8 cellular contexts compared by ENCODE assay signal in genomic region chr17:50345443-50346312, GRCh38. TPM values are rescaled to one million over a fixed set of nuclear protein-coding genes. Genes with fewer than 3 reads are reported as not detected.
DNase-seq lines count a peak whose midpoint lies in the region; ATAC-seq and TF ChIP-seq lines count a peak whose summit lies in the region.

XYLT2 (plus strand) TSS chr17:50346126; CDS start chr17:50346141, 15 bp downstream.

- peak within 1 kb of the TSS; percentile 80 for H3K4me3 ChIP-seq in HAP-1
- peak within 1 kb of the TSS; percentile 86 for H3K4me3 ChIP-seq in thoracic aorta

- H3K36me3 Mint-ChIP-seq in osteocyte (ENCODE audit: unreplicated experiment): no peaks in the 10 kb centered on the region

- H3K9me3 Mint-ChIP-seq in osteocyte (ENCODE audit: unreplicated experiment): no peaks in the 10 kb centered on the region

- H3K4me1 ChIP-seq in HAP-1 (peaks cover 11% of the 10 kb centered on the region), thoracic aorta (ENCODE audit: control insufficient read depth in 1 of 2, low read depth in 2 of 2) (peaks cover 13 to 28% of the 10 kb centered on the region in 2 donors)

- no peak for TF ChIP-seq CTCF in osteocyte (IDR thresholded peaks at IDR 0.05)
- TF ChIP-seq CTCF in thoracic aorta (IDR thresholded peaks at IDR 0.05): no peak

- peak within 1 kb of the TSS; percentile 93 for H3K4me3 Mint-ChIP-seq in osteocyte (ENCODE audit: unreplicated experiment)

- H3K27me3 ChIP-seq in HAP-1 (ENCODE audit: low read depth) (no peaks in the 10 kb centered on the region), thoracic aorta (replicated peaks; ENCODE audit: insufficient read depth) (no peaks in the 10 kb centered on the region)

- in situ Hi-C loops in G401 (cut with HindIII; ENCODE audit: low sequenced_read_pairs) (no loop called here), HAP-1 (cut with MboI; ENCODE audit: low sequenced_read_pairs) (no loop called here)

- peak within 1 kb of the TSS; percentile 82 for H3K27ac Mint-ChIP-seq in osteocyte (ENCODE audit: unreplicated experiment)

- ATAC-seq in SK-N-SH treated with all-trans-retinoic acid at 6 μM for 48 hours (peak; percentile 75), thoracic aorta (ENCODE audit: insufficient number of reproducible peaks, low FRiP score, low read depth) (peak; percentile 58)

- H3K9me3 ChIP-seq in HAP-1 (0 out of 2 replicates have a peak, but pooled peaks cover 6% of the 10 kb centered on the region), thoracic aorta (no peaks in the 10 kb centered on the region)

- peaks cover 4% of the 10 kb centered on the region for H3K27me3 Mint-ChIP-seq in osteocyte (ENCODE audit: unreplicated experiment)

- H3K4me1 Mint-ChIP-seq in osteocyte (ENCODE audit: unreplicated experiment): peaks cover 24% of the 10 kb centered on the region

- peak within 1 kb of the TSS in 1 of 2 donors; percentile 16 for H3K27ac ChIP-seq in thoracic aorta

- DNase-seq in G401 (ENCODE audit: low spot score) (peak; percentile 86), HAP-1 (ENCODE audit: low spot score in 2 of 2) (peak; percentile 59 to 91), MV-4-11 (lab: John Stamatoyannopoulos, UW) (peak; percentile 64), glomerular visceral epithelial cell (ENCODE audit: extremely low spot score) (peak; percentile 91), osteocyte (ENCODE audit: extremely low spot score, unreplicated experiment) (peak; percentile 93), thoracic aorta (ENCODE audit: low spot score) (peak; percentile 38)
- peak; percentile 92 for DNase-seq in activated naive CD4-positive, alpha-beta T cell treated with anti-CD3 and anti-CD28 coated beads, Interleukin-2, amount 50 U/mL, for 16 hours

- H3K36me3 ChIP-seq in HAP-1 (replicated peaks) (no peaks in the 10 kb centered on the region), thoracic aorta (no peaks in the 10 kb centered on the region)

TF ChIP-seq in SK-N-SH treated with all-trans-retinoic acid at 6 μM for 48 hours, 23 proteins besides CTCF, POLR2A, EP300 and RAD21:
- TF ChIP-seq CSDC2 (CRISPR knock-in tag; IDR thresholded peaks at IDR 0.05) (peak; percentile 85; the same call in 1 of the 2 replicates), SNAI2 (CRISPR knock-in tag; IDR thresholded peaks at IDR 0.05) (peak; percentile 73; the same call in 1 of the 2 replicates), ISL1 (CRISPR knock-in tag; IDR thresholded peaks at IDR 0.05) (no peak), TOX (CRISPR knock-in tag; IDR thresholded peaks at IDR 0.05; ENCODE audit: borderline replicate concordance) (no peak)
- TF ChIP-seq, protein P1, sequence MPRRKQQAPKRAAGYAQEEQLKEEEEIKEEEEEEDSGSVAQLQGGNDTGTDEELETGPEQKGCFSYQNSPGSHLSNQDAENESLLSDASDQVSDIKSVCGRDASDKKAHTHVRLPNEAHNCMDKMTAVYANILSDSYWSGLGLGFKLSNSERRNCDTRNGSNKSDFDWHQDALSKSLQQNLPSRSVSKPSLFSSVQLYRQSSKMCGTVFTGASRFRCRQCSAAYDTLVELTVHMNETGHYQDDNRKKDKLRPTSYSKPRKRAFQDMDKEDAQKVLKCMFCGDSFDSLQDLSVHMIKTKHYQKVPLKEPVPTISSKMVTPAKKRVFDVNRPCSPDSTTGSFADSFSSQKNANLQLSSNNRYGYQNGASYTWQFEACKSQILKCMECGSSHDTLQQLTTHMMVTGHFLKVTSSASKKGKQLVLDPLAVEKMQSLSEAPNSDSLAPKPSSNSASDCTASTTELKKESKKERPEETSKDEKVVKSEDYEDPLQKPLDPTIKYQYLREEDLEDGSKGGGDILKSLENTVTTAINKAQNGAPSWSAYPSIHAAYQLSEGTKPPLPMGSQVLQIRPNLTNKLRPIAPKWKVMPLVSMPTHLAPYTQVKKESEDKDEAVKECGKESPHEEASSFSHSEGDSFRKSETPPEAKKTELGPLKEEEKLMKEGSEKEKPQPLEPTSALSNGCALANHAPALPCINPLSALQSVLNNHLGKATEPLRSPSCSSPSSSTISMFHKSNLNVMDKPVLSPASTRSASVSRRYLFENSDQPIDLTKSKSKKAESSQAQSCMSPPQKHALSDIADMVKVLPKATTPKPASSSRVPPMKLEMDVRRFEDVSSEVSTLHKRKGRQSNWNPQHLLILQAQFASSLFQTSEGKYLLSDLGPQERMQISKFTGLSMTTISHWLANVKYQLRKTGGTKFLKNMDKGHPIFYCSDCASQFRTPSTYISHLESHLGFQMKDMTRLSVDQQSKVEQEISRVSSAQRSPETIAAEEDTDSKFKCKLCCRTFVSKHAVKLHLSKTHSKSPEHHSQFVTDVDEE (CRISPR knock-in tag; IDR thresholded peaks at IDR 0.05): peak; percentile 88; the same call in 1 of the 2 replicates

RNA-seq across cellular contexts. Expression of gene XYLT2, which starts in this region (rescaled TPM):
- total RNA-seq in G401 (2014; rRNA removed; shearing (Covaris generic)): 31.5 and 33.5 TPM in 2 replicates
- total RNA-seq in osteocyte (31.6 and 32.0 TPM in 2 replicates), thoracic aorta (10 to 100 TPM; 17.6 to 26.4 TPM)

Comparison
In these comparisons a context has a peak if more than half of its experiments do, and no peak if none do; other contexts are left out.
1. DNase-seq: peak in every context shown above with its lines; median percentile 93 in osteocyte; 92 in activated naive CD4-positive, alpha-beta T cell treated with anti-CD3 and anti-CD28 coated beads, Interleukin-2, amount 50 U/mL, for 16 hours; 91 in glomerular visceral epithelial cell; 86 in G401; 75 in HAP-1; 64 in MV-4-11; 38 in thoracic aorta.